10 cellular contexts compared by ENCODE assay signal in genomic region chr6:137370871-137371633, GRCh38.
DNase-seq lines count a peak whose midpoint lies in the region; ATAC-seq and TF ChIP-seq lines count a peak whose summit lies in the region.
"Had no signal": no experiment of that assay in that cellular context is flagged by ENCODE, and none has a peak within 500 bp of the region (broad histone marks: within the 10 kb centered on the region; RNA-seq: fewer than 3 reads in every experiment).

No MANE protein-coding gene starts in this region.

- no peaks in the 10 kb centered on the region for H3K9me3 Mint-ChIP-seq in nephron progenitor cell
- H3K9me3 Mint-ChIP-seq: T-helper 2 cell treated with Interferon-gamma antibody and Interleukin-4, amounts not matched to agents 5 μg/mL and 100 μg/mL, for 36 hours had no signal

- no peaks in the 10 kb centered on the region for H3K9me3 ChIP-seq in MG63
- H3K9me3 ChIP-seq: prostate gland had no signal

- no peaks in the 10 kb centered on the region for H3K36me3 Mint-ChIP-seq in nephron progenitor cell (ENCODE audit: low read depth)

- H3K27me3 Mint-ChIP-seq in nephron progenitor cell (ENCODE audit: low read depth, poor library complexity): peaks cover 1% of the 10 kb centered on the region

- H3K4me1 Mint-ChIP-seq in nephron progenitor cell: peaks cover 19% of the 10 kb centered on the region

- H3K4me3 Mint-ChIP-seq in nephron progenitor cell: no peak overlapping the region
- H3K4me3 Mint-ChIP-seq: T-helper 2 cell treated with Interferon-gamma antibody and Interleukin-4, amounts not matched to agents 5 μg/mL and 100 μg/mL, for 36 hours had no signal

- POLR2A ChIA-PET in HEK293T (lab: Yijun Ruan, JAX): no interaction called here

- no peak for TF ChIP-seq CTCF in nephron progenitor cell (IDR thresholded peaks at IDR 0.05)

- CTCF ChIA-PET in HEK293T (lab: Yijun Ruan, JAX): no interaction called here

- peak; percentile 90 for ATAC-seq in GM18517 (IDR thresholded peaks at IDR 0.05; ENCODE audit: unreplicated experiment)

- H3K36me3 ChIP-seq in MG63: no peaks in the 10 kb centered on the region
- H3K36me3 ChIP-seq: prostate gland had no signal

- DNase-seq in HEK293T (ENCODE audit: extremely low spot score) (no peak), NCI-H69 (lab: John Stamatoyannopoulos, UW) (peak; percentile 41), nephron progenitor cell (no peak), medulla oblongata (ENCODE audit: extremely low spot score) (no peak), MG63 (no peak), activated gamma-delta T cell treated with Interleukin-2 at 50 U/mL for 16 hours (no peak)
- DNase-seq: glutamatergic neuron had no signal

- peak overlapping the region; percentile 41 for H3K27ac Mint-ChIP-seq in nephron progenitor cell
- H3K27ac Mint-ChIP-seq: T-helper 2 cell treated with Interferon-gamma antibody and Interleukin-4, amounts not matched to agents 5 μg/mL and 100 μg/mL, for 36 hours had no signal

- no peaks in the 10 kb centered on the region for H3K27me3 ChIP-seq in MG63

- no peak overlapping the region for H3K4me3 ChIP-seq in MG63
- H3K4me3 ChIP-seq: prostate gland had no signal

TF ChIP-seq in HEK293T, 16 proteins besides CTCF, POLR2A, EP300 and RAD21:
- TF ChIP-seq SUZ12 (IDR thresholded peaks at IDR 0.05): no peak
- TF ChIP-seq L3MBTL2 (conservative IDR thresholded peaks at IDR 0.05): peak; percentile 41; the same call in 1 of the 2 replicates
